ENCODE assay signal across 8 cellular contexts in genomic region chr12:54411398-54412241, GRCh38. TPM values are rescaled to one million over a fixed set of nuclear protein-coding genes. Genes with fewer than 3 reads are reported as not detected.
DNase-seq lines count a peak whose midpoint lies in the region; ATAC-seq, FAIRE-seq and TF ChIP-seq lines count a peak whose summit lies in the region.

No MANE protein-coding gene starts in this region.

- in situ Hi-C loops in SK-MEL-5 (cut with HindIII; ENCODE audit: low pct_unique_long_range_greater_than_20kb, low sequenced_read_pairs), result no loop called here
- in situ Hi-C loops in astrocyte of the spinal cord (cut with HindIII; ENCODE audit: low sequenced_read_pairs), result no loop called here

- peak overlapping the region; percentile 53 for H3K9ac ChIP-seq in keratinocyte (ENCODE audit: control insufficient read depth, extremely low read depth, insufficient read depth, low read length)

- peak; percentile 22 for ATAC-seq in stimulated activated memory B cell treated with anti-CD40 and anti-IgM and Interleukin-4, amounts not matched to agents 10 μg/mL and 1 μg/mL and 100 μg/mL, for 72 hours
- ATAC-seq in GM21825 (IDR thresholded peaks at IDR 0.05; ENCODE audit: unreplicated experiment) (no peak), HG02588 (IDR thresholded peaks at IDR 0.05; ENCODE audit: unreplicated experiment) (no peak)

- H3K4me1 Mint-ChIP-seq in stimulated activated memory B cell treated with anti-CD40 and anti-IgM and Interleukin-4, amounts not matched to agents 10 μg/mL and 1 μg/mL and 100 μg/mL, for 72 hours, result peaks cover 56% of the 10 kb centered on the region

- H3K27ac ChIP-seq in keratinocyte (ENCODE audit: control insufficient read depth, insufficient read depth, low read length), result peak overlapping the region; percentile 80

- DNase-seq in GF-D8 (lab: John Stamatoyannopoulos, UW) (peak; percentile 29), SK-MEL-5 (ENCODE audit: low read depth, low spot score) (peak; percentile 59), astrocyte of the spinal cord (ENCODE audit: low read depth, low spot score) (peak; percentile 86), keratinocyte (ENCODE audit: low read depth, low spot score) (peak; percentile 95), cerebellar cortex (ENCODE audit: low spot score) (no peak)

- H3K27me3 Mint-ChIP-seq in stimulated activated memory B cell treated with anti-CD40 and anti-IgM and Interleukin-4, amounts not matched to agents 10 μg/mL and 1 μg/mL and 100 μg/mL, for 72 hours, result peaks cover under 1% of the 10 kb centered on the region

- peak; percentile 80 for FAIRE-seq in keratinocyte (lab: Jason Lieb, UNC)

- peaks cover 5% of the 10 kb centered on the region for H3K9me1 ChIP-seq in keratinocyte (ENCODE audit: control insufficient read depth, extremely low read depth, insufficient read depth, low read length)

- H4K20me1 ChIP-seq in keratinocyte (ENCODE audit: control insufficient read depth, extremely low read depth, insufficient read depth, low read length), result no peaks in the 10 kb centered on the region

- no peaks in the 10 kb centered on the region for H3K27me3 ChIP-seq in keratinocyte (ENCODE audit: control insufficient read depth, extremely low read depth, insufficient read depth, low read length)

- H3K9me3 Mint-ChIP-seq in stimulated activated memory B cell treated with anti-CD40 and anti-IgM and Interleukin-4, amounts not matched to agents 10 μg/mL and 1 μg/mL and 100 μg/mL, for 72 hours, result no peaks in the 10 kb centered on the region

- H3K4me3 ChIP-seq in astrocyte of the spinal cord (ENCODE audit: low read depth, low read length), result no peak overlapping the region
- H3K4me3 ChIP-seq in keratinocyte (ENCODE audit: control insufficient read depth in 2 of 3, extremely low read depth in 1 of 3, insufficient read depth in 2 of 3, low read depth in 1 of 3, low read length in 3 of 3), result no peak overlapping the region

- no peaks in the 10 kb centered on the region for H3K36me3 Mint-ChIP-seq in stimulated activated memory B cell treated with anti-CD40 and anti-IgM and Interleukin-4, amounts not matched to agents 10 μg/mL and 1 μg/mL and 100 μg/mL, for 72 hours

- H3K9me3 ChIP-seq in keratinocyte (ENCODE audit: control insufficient read depth, low read depth, low read length), result no peaks in the 10 kb centered on the region

- no peak overlapping the region for H3K4me2 ChIP-seq in keratinocyte (ENCODE audit: control insufficient read depth, extremely low read depth, insufficient read depth, low read depth, low read length)

- peaks cover 26 to 31% of the 10 kb centered on the region in 2 experiments for H3K36me3 ChIP-seq in keratinocyte (ENCODE audit: control insufficient read depth in 2 of 2, extremely low read depth in 1 of 2, insufficient read depth in 2 of 2, low read length in 2 of 2)

- H3K27ac Mint-ChIP-seq in stimulated activated memory B cell treated with anti-CD40 and anti-IgM and Interleukin-4, amounts not matched to agents 10 μg/mL and 1 μg/mL and 100 μg/mL, for 72 hours, result peak overlapping the region; percentile 74

- TF ChIP-seq CTCF in astrocyte of the spinal cord (IDR thresholded peaks at IDR 0.05; ENCODE audit: low read depth, low read length) (no peak), keratinocyte (optimal IDR thresholded peaks at IDR 0.05 in 1 of 3, IDR thresholded peaks at IDR 0.05 in 1 of 3, conservative IDR thresholded peaks at IDR 0.05 in 1 of 3; ENCODE audit: extremely low read depth in 1 of 3, insufficient read depth in 2 of 3, low read length in 3 of 3) (no peak)

- dilution Hi-C loops in keratinocyte (cut with MboI; ENCODE audit: extremely low pct_ligation_motif_present, low sequenced_read_pairs), result no loop called here

- peaks cover 47% of the 10 kb centered on the region for H3K79me2 ChIP-seq in keratinocyte (ENCODE audit: control insufficient read depth, insufficient read depth, low read length)

- peaks cover 43% of the 10 kb centered on the region for H3K4me1 ChIP-seq in keratinocyte (ENCODE audit: control insufficient read depth, extremely low read depth, insufficient read depth, low read length)

- no peak overlapping the region for H3K4me3 Mint-ChIP-seq in stimulated activated memory B cell treated with anti-CD40 and anti-IgM and Interleukin-4, amounts not matched to agents 10 μg/mL and 1 μg/mL and 100 μg/mL, for 72 hours

- H2AFZ ChIP-seq in keratinocyte (ENCODE audit: control insufficient read depth, low read length), result no peak overlapping the region

RNA-seq across cellular contexts. Expression of gene ITGA5, which starts 7.4 kb away (rescaled TPM):
- 19.2 and 22.6 TPM in 2 replicates for total RNA-seq in SK-MEL-5 (2014; rRNA removed; shearing (Covaris generic))
- polyA plus RNA-seq in SK-MEL-5 (2015; cell fraction: cytosol; rRNA removed), result 28.6 and 34.5 TPM in 2 replicates
- 28.0 and 58.7 TPM in 2 replicates for polyA plus RNA-seq in SK-MEL-5 (2015; cell fraction: nucleus; rRNA removed)
- polyA plus RNA-seq in keratinocyte, result 47.9 to 107 TPM (median 68.0 TPM) in 3 replicates
- polyA plus RNA-seq in keratinocyte (2011; ENCODE audit: low read depth), result 14.5 TPM
- 25.2 and 31.4 TPM in 2 replicates for polyA plus RNA-seq in keratinocyte (2011; cell fraction: cytosol; rRNA removed)
- 168 and 190 TPM in 2 replicates for polyA plus RNA-seq in keratinocyte (2011; cell fraction: nucleus; rRNA removed)
- 38.3 and 109 TPM in 2 replicates for polyA plus RNA-seq in keratinocyte (2012; ENCODE audit: low replicate concordance)
- polyA minus RNA-seq in keratinocyte, result 127 to 228 TPM (median 141 TPM) in 3 replicates
- 88.1 TPM for polyA minus RNA-seq in keratinocyte (2011; cell fraction: cytosol; rRNA and poly(A)+ RNA removed)
- 246 and 280 TPM in 2 replicates for polyA minus RNA-seq in keratinocyte (2011; cell fraction: nucleus; rRNA and poly(A)+ RNA removed)

RNA-seq across cellular contexts. Expression of gene ZNF385A, which starts 27.1 kb away (rescaled TPM):
- total RNA-seq in SK-MEL-5 (2014; rRNA removed; shearing (Covaris generic)), result 1.1 and 3.1 TPM in 2 replicates
- polyA plus RNA-seq in SK-MEL-5 (2015; cell fraction: cytosol; rRNA removed), result 21.9 and 26.3 TPM in 2 replicates
- polyA plus RNA-seq in SK-MEL-5 (2015; cell fraction: nucleus; rRNA removed), result 2.1 and 3.5 TPM in 2 replicates
- polyA plus RNA-seq in keratinocyte, result 11.4 to 20.1 TPM (median 13.3 TPM) in 3 replicates
- polyA plus RNA-seq in keratinocyte (2011; ENCODE audit: low read depth), result 64.8 TPM
- 18.1 and 42.4 TPM in 2 replicates for polyA plus RNA-seq in keratinocyte (2011; cell fraction: cytosol; rRNA removed)
- polyA plus RNA-seq in keratinocyte (2011; cell fraction: nucleus; rRNA removed), result 25.2 and 35.8 TPM in 2 replicates
- polyA plus RNA-seq in keratinocyte (2012; ENCODE audit: low replicate concordance), result 77.0 and 80.7 TPM in 2 replicates
- polyA minus RNA-seq in keratinocyte, result 16.2 to 88.2 TPM (median 23.5 TPM) in 3 replicates
- 58.1 TPM for polyA minus RNA-seq in keratinocyte (2011; cell fraction: cytosol; rRNA and poly(A)+ RNA removed)
- polyA minus RNA-seq in keratinocyte (2011; cell fraction: nucleus; rRNA and poly(A)+ RNA removed), result 26.4 and 36.5 TPM in 2 replicates

RNA-seq across cellular contexts. Expression of gene GPR84, which starts 47.3 kb away (rescaled TPM):
- 0.11 TPM in 1 of 2 replicates, not detected in the other for total RNA-seq in SK-MEL-5 (2014; rRNA removed; shearing (Covaris generic))
- 0.25 and 0.76 TPM in 2 replicates for polyA plus RNA-seq in SK-MEL-5 (2015; cell fraction: cytosol; rRNA removed)
- polyA plus RNA-seq in SK-MEL-5 (2015; cell fraction: nucleus; rRNA removed), result 0.52 and 0.73 TPM in 2 replicates
- polyA plus RNA-seq in keratinocyte, result 0.08 to 0.17 TPM (median 0.12 TPM) in 3 replicates
- 0.39 TPM for polyA plus RNA-seq in keratinocyte (2011; ENCODE audit: low read depth)
- not detected in 2 replicates for polyA plus RNA-seq in keratinocyte (2011; cell fraction: cytosol; rRNA removed)
- polyA plus RNA-seq in keratinocyte (2011; cell fraction: nucleus; rRNA removed), result 1.2 and 1.7 TPM in 2 replicates
- polyA plus RNA-seq in keratinocyte (2012; ENCODE audit: low replicate concordance), result 0.07 and 0.93 TPM in 2 replicates
- 0.70 TPM in 1 of 3 replicates, not detected in the others for polyA minus RNA-seq in keratinocyte
- polyA minus RNA-seq in keratinocyte (2011; cell fraction: cytosol; rRNA and poly(A)+ RNA removed), result not detected
- 0.21 and 0.39 TPM in 2 replicates for polyA minus RNA-seq in keratinocyte (2011; cell fraction: nucleus; rRNA and poly(A)+ RNA removed)
